In genomic region chr19:38930776-38931761, GRCh38 we compare ENCODE assay signal across 8 cellular contexts. TPM values are rescaled to one million over a fixed set of nuclear protein-coding genes. Genes with fewer than 3 reads are reported as not detected.
DNase-seq lines count a peak whose midpoint lies in the region; ATAC-seq and TF ChIP-seq lines count a peak whose summit lies in the region.

Gene MRPS12, plus strand, starts transcription at chr19:38930944. Its CDS starts 351 bp downstream, at chr19:38931295.

- no peaks in the 10 kb centered on the region for H3K27me3 Mint-ChIP-seq in Caco-2 (ENCODE audit: insufficient read depth, unreplicated experiment)

- H3K36me3 ChIP-seq in Caco-2 (ENCODE audit: control insufficient read depth, insufficient read depth, low read length) = peaks cover 9% of the 10 kb centered on the region

- H3K4me3 ChIP-seq in Caco-2 (ENCODE audit: low read depth, low read length) (peak within 1 kb of the TSS; percentile 85), HL-60 (replicated peaks; ENCODE audit: insufficient read depth, low read length) (peak within 1 kb of the TSS; percentile 68), epithelial cell of esophagus (ENCODE audit: low read length) (peak within 1 kb of the TSS; percentile 99)

- POLR2A ChIA-PET in Caco-2 (lab: Charles Lee) = interaction anchor here (0.5 to 1.7 kb wide), 25 partner anchors 9 to 1125 kb away, joined by 3 to 21 read pairs (median 5); partner anchors contain the start of genes ACTN4, ECH1, FAM98C and FBXO17

- peaks cover 10% of the 10 kb centered on the region for H3K9me3 Mint-ChIP-seq in Caco-2 (ENCODE audit: unreplicated experiment)

- DNase-seq in Caco-2 (peak; percentile 99), HL-60 (ENCODE audit: low read depth in 1 of 2, low spot score in 1 of 2) (peak; percentile 99 to 100), NK-92 (lab: John Stamatoyannopoulos, UW; ENCODE audit: unreplicated experiment) (peak; percentile 93), epithelial cell of esophagus (ENCODE audit: low read depth) (peak; percentile 100), middle frontal gyrus (ENCODE audit: extremely low spot score, low spot score) (peak; percentile 98)
- DNase-seq in activated CD8-positive, alpha-beta memory T cell treated with anti-CD3 and anti-CD28 coated beads, Interleukin-2, amount 50 U/mL, for 24 hours (ENCODE audit: extremely low read depth) = peak; percentile 94
- DNase-seq in stimulated activated CD8-positive, alpha-beta memory T cell treated with anti-CD3 and anti-CD28 coated beads, Interleukin-4, amount 100 ng/mL, for 24 hours (ENCODE audit: low read depth) = peak; percentile 94

- H3K9me3 ChIP-seq in Caco-2 = peaks cover 22% of the 10 kb centered on the region

- peak; percentile 89 for ATAC-seq in GM19463 (IDR thresholded peaks at IDR 0.05; ENCODE audit: unreplicated experiment)

- H3K4me1 Mint-ChIP-seq in Caco-2 (ENCODE audit: low read depth, unreplicated experiment) = no peaks in the 10 kb centered on the region

- H3K27ac ChIP-seq in HL-60 (replicated peaks) = peak within 1 kb of the TSS; percentile 95

- H3K4me3 Mint-ChIP-seq in Caco-2 (ENCODE audit: unreplicated experiment) = peak within 1 kb of the TSS; percentile 77

- no peak for TF ChIP-seq CTCF in Caco-2 (IDR thresholded peaks at IDR 0.05; ENCODE audit: insufficient read depth in 1 of 2, low read depth in 1 of 2, low read length in 1 of 2, severe bottlenecking in 1 of 2, unreplicated experiment in 1 of 2)
- TF ChIP-seq CTCF in HL-60 (IDR thresholded peaks at IDR 0.05; ENCODE audit: insufficient read depth, low read length) = no peak
- no peak for TF ChIP-seq CTCF in epithelial cell of esophagus (IDR thresholded peaks at IDR 0.05; ENCODE audit: insufficient read depth, low read depth, low read length, missing control alignments)

- 0 out of 2 replicates have a peak, but pooled peaks cover 5% of the 10 kb centered on the region for H3K4me1 ChIP-seq in Caco-2

- intact Hi-C loops in Caco-2 (cut with micrococcal nuclease; ENCODE audit: unreplicated experiment) = loop anchor here (1.0 to 2.0 kb wide), 5 partner anchors 21 to 194 kb away; partner anchors contain the start of genes ECH1, NFKBIB and SIRT2

- BruUV-seq in Caco-2 (replicated peaks; lab: Mats Ljungman, UMichigan) = TSS peak; percentile 86

- CTCF ChIA-PET in Caco-2 (lab: Charles Lee) = interaction anchor here (0.5 to 3.2 kb wide), 40 partner anchors 9 to 543 kb away, joined by 3 to 24 read pairs (median 5); partner anchors contain the start of genes ECH1, EIF3K, FAM98C and FBXO17

- peaks cover 73% of the 10 kb centered on the region for H3K36me3 Mint-ChIP-seq in Caco-2 (ENCODE audit: insufficient read depth, unreplicated experiment)

- peak within 1 kb of the TSS; percentile 99 for H3K27ac Mint-ChIP-seq in Caco-2 (ENCODE audit: unreplicated experiment)

- H3K27me3 ChIP-seq in Caco-2 (replicated peaks; ENCODE audit: control insufficient read depth, insufficient read depth, low read length) = no peaks in the 10 kb centered on the region
- no peaks in the 10 kb centered on the region for H3K27me3 ChIP-seq in HL-60 (ENCODE audit: insufficient read depth, poor library complexity, severe bottlenecking)

RNA-seq across cellular contexts. Expression of gene MRPS12, which starts in this region (rescaled TPM):
- 77.9 and 82.5 TPM in 2 replicates for total RNA-seq in Caco-2 (2022)

Comparison
In these comparisons a context has a peak if more than half of its experiments do, and no peak if none do; other contexts are left out.
1. Peak in every context shown above with its lines: DNase-seq, ATAC-seq, H3K4me3 ChIP-seq and H3K27ac ChIP-seq.